In the genomic region with DNA sequence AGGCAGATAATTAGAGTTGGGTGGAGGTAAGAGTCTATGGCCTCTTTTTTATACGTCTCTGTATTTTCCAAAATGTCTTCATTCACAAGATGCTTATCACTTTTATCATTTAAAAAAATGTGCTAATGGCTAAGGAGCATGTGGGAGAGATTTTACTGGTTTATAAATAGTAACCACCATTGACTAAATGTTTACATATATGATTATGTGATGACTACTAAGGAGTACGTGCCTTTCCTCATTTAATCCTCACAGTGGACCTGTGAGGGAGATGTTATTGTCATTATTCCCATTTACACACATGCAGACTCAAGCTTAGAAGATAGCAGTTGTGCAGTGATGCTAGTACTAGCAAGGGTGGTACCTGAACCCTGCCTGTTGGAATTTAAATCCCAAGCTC, we compare ENCODE assay signal across 15 cellular contexts. TPM values are rescaled to one million over a fixed set of nuclear protein-coding genes. Genes with fewer than 3 reads are reported as not detected.
DNase-seq lines count a peak whose midpoint lies in the region; ATAC-seq, FAIRE-seq and TF ChIP-seq lines count a peak whose summit lies in the region.
"Had no signal": no experiment of that assay in that cellular context is flagged by ENCODE, and none has a peak within 500 bp of the region (broad histone marks: within the 10 kb centered on the region; RNA-seq: fewer than 3 reads in every experiment).

No MANE protein-coding gene starts in this region.

- no peak for TF ChIP-seq RAD21 in IMR-90 (IDR thresholded peaks at IDR 0.05; ENCODE audit: low read length)

- peaks cover 0 to 4% (median 4%) of the 10 kb centered on the region in 3 donors for H3K36me3 Mint-ChIP-seq in CD8-positive, alpha-beta memory T cell
- peaks cover 20% of the 10 kb centered on the region for H3K36me3 Mint-ChIP-seq in nephron (ENCODE audit: low read depth)

- H3K27me3 Mint-ChIP-seq in CD8-positive, alpha-beta memory T cell, result peaks cover 0 to 2% of the 10 kb centered on the region in 2 donors
- no peaks in the 10 kb centered on the region for H3K27me3 Mint-ChIP-seq in nephron (ENCODE audit: low read depth)

- no peak for FAIRE-seq in H54 (lab: Jason Lieb, UNC)
- FAIRE-seq: GM19239 had no signal

- peak; percentile 2; the same call in 1 of the 2 replicates for ATAC-seq in IMR-90 (ENCODE audit: low read depth)
- ATAC-seq: heart left ventricle, mucosa of descending colon, Right ventricle myocardium inferior had no signal

- no peak overlapping the region for H3K23ac ChIP-seq in IMR-90 (ENCODE audit: low read depth, low read length)
- H3K23ac ChIP-seq in neuronal stem cell (ENCODE audit: low read depth, low read length, poor library complexity), result no peak overlapping the region

- peak overlapping the region in 2 of 8 donors; percentile 25 to 46 for H3K27ac Mint-ChIP-seq in CD8-positive, alpha-beta memory T cell
- H3K27ac Mint-ChIP-seq in nephron, result peak overlapping the region in 2 of 3 experiments; percentile 20 to 94
- H3K27ac Mint-ChIP-seq: endodermal cell had no signal

- no peaks in the 10 kb centered on the region for H3K27me3 ChIP-seq in CD8-positive, alpha-beta memory T cell (ENCODE audit: insufficient read depth, low read length, poor library complexity, severe bottlenecking)
- H3K27me3 ChIP-seq in IMR-90 (ENCODE audit: control insufficient read depth, insufficient read depth, low read length) (no peaks in the 10 kb centered on the region), neuronal stem cell (ENCODE audit: control insufficient read depth in 3 of 3, insufficient read depth in 3 of 3, low read depth in 1 of 3, low read length in 3 of 3) (peaks cover 0 to 3% (median 0%) of the 10 kb centered on the region in 3 experiments)
- H3K27me3 ChIP-seq: heart left ventricle had no signal

- POLR2A ChIA-PET in CD8-positive, alpha-beta memory T cell (lab: Charles Lee), result no interaction called here
- POLR2A ChIA-PET in IMR-90 (lab: Charles Lee; ENCODE audit: unreplicated experiment), result no interaction called here

- no peaks in the 10 kb centered on the region for H3K36me3 ChIP-seq in CD8-positive, alpha-beta memory T cell (ENCODE audit: insufficient read depth, low read length)
- H3K36me3 ChIP-seq in IMR-90 (ENCODE audit: control insufficient read depth, insufficient read depth, low read length) (no peaks in the 10 kb centered on the region), neuronal stem cell (replicated peaks in 1 of 2; ENCODE audit: control insufficient read depth in 2 of 2, insufficient read depth in 2 of 2, low read length in 2 of 2) (peaks cover 0 to 22% of the 10 kb centered on the region in 2 donors)
- H3K36me3 ChIP-seq: prostate gland had no signal

- H3K9ac ChIP-seq in IMR-90 (ENCODE audit: low read depth, low read length) (no peak overlapping the region), neuronal stem cell (ENCODE audit: low read depth, low read length, poor library complexity) (no peak overlapping the region)

- peaks cover 13 to 20% (median 20%) of the 10 kb centered on the region in 3 donors for H3K4me1 Mint-ChIP-seq in CD8-positive, alpha-beta memory T cell
- H3K4me1 Mint-ChIP-seq in nephron, result peaks cover 20% of the 10 kb centered on the region

- no peak overlapping the region; the same call in 1 of the 2 replicates for H3K4ac ChIP-seq in IMR-90 (ENCODE audit: low read depth, low read length)
- H3K4ac ChIP-seq in neuronal stem cell (ENCODE audit: low read length), result no peak overlapping the region

- H2AFZ ChIP-seq in IMR-90 (replicated peaks; ENCODE audit: low read length, poor library complexity) (no peak overlapping the region), neuronal stem cell (ENCODE audit: low read length) (no peak overlapping the region)

- H3K4me2 ChIP-seq in IMR-90 (ENCODE audit: low read depth, low read length), result peak overlapping the region; percentile 82; the same call in 1 of the 2 replicates
- H3K4me2 ChIP-seq in neuronal stem cell (ENCODE audit: insufficient read depth, low read length, poor library complexity, severe bottlenecking), result no peak overlapping the region

- H3K79me1 ChIP-seq in IMR-90 (ENCODE audit: low read depth in 1 of 2, low read length in 2 of 2) (peaks cover 13 to 22% of the 10 kb centered on the region in 2 experiments; a peak in 3 of 4 replicates), neuronal stem cell (ENCODE audit: low read depth, low read length) (no peaks in the 10 kb centered on the region)

- H3K56ac ChIP-seq in IMR-90 (ENCODE audit: extremely low read depth, insufficient read depth, low read length), result no peak overlapping the region

- no peak overlapping the region; the same call in 1 of the 2 replicates for H3K14ac ChIP-seq in IMR-90 (replicated peaks; ENCODE audit: low read depth, low read length)
- no peak overlapping the region for H3K14ac ChIP-seq in neuronal stem cell (ENCODE audit: low read length)

- no peak overlapping the region for H2AK5ac ChIP-seq in IMR-90 (ENCODE audit: low read depth, low read length)
- H2AK5ac ChIP-seq in neuronal stem cell (ENCODE audit: low read depth, low read length), result no peak overlapping the region

- H4K8ac ChIP-seq in IMR-90 (ENCODE audit: low read depth in 2 of 2, low read length in 2 of 2) (no peak overlapping the region), neuronal stem cell (ENCODE audit: low read depth, low read length) (no peak overlapping the region)

- H3K27ac ChIP-seq in CD8-positive, alpha-beta memory T cell (ENCODE audit: low read depth, low read length), result peak overlapping the region; percentile 80
- no peak overlapping the region for H3K27ac ChIP-seq in IMR-90 (ENCODE audit: insufficient read depth, low read length)
- peak overlapping the region; percentile 4 for H3K27ac ChIP-seq in angular gyrus (ENCODE audit: low read depth, low read length)
- no peak overlapping the region for H3K27ac ChIP-seq in neuronal stem cell (replicated peaks; ENCODE audit: low read length)
- H3K27ac ChIP-seq: prostate gland had no signal

- H2BK120ac ChIP-seq in IMR-90 (ENCODE audit: low read depth, low read length) (peak overlapping the region; percentile 46; the same call in 1 of the 2 replicates), neuronal stem cell (ENCODE audit: low read depth, low read length) (no peak overlapping the region)

- peak overlapping the region in 1 of 7 donors; percentile 93 for H3K4me3 Mint-ChIP-seq in CD8-positive, alpha-beta memory T cell
- peak overlapping the region; percentile 31 to 91 (median 67) for H3K4me3 Mint-ChIP-seq in nephron

- no peaks in the 10 kb centered on the region for H4K20me1 ChIP-seq in IMR-90 (ENCODE audit: insufficient read depth, low read length)

- H3K4me3 ChIP-seq in CD8-positive, alpha-beta memory T cell (ENCODE audit: low read length), result no peak overlapping the region
- no peak overlapping the region for H3K4me3 ChIP-seq in IMR-90 (ENCODE audit: insufficient read depth, low read depth, low read length)
- H3K4me3 ChIP-seq in neuronal stem cell (ENCODE audit: low read length in 2 of 2), result no peak overlapping the region
- H3K4me3 ChIP-seq: heart left ventricle, mucosa of descending colon, prostate gland had no signal

- CTCF ChIA-PET in CD8-positive, alpha-beta memory T cell (lab: Charles Lee), result interaction anchor here (1.2 to 1.4 kb wide), 3 partner anchors 9 to 519 kb away, joined by 3 read pairs; no protein-coding TSS in a partner anchor
- CTCF ChIA-PET in IMR-90 (lab: Yijun Ruan, JAX), result interaction anchor here (1.4 kb wide), 1 partner anchor 45 kb away, joined by 3 read pairs; no protein-coding TSS in a partner anchor

- WGBS in IMR-90 (ENCODE audit: extremely low coverage in 2 of 2, insufficient read length in 1 of 2), 2 experiments, result no CpG with 5 or more reads among the region's 2 CpGs
- no CpG with 5 or more reads among the region's 2 CpGs for WGBS in neuronal stem cell (ENCODE audit: extremely low coverage in 2 of 2, insufficient read length in 2 of 2, insufficient replicate concordance in 1 of 2), 2 donors

- TF ChIP-seq POLR2A in IMR-90 (IDR thresholded peaks at IDR 0.05; ENCODE audit: low read depth, low read length) (no peak), H54 (IDR thresholded peaks at IDR 0.05; ENCODE audit: low read depth, low read length) (no peak)

- peak overlapping the region; percentile 67 for H2BK5ac ChIP-seq in IMR-90 (ENCODE audit: low read depth, low read length, poor library complexity, severe bottlenecking)
- no peak overlapping the region for H2BK5ac ChIP-seq in neuronal stem cell (ENCODE audit: low read length)

- H2BK15ac ChIP-seq in IMR-90 (ENCODE audit: low read depth, low read length) (0 out of 3 replicates have a peak overlapping the region, but pooled peaks have one; percentile 31), neuronal stem cell (ENCODE audit: low read length) (no peak overlapping the region)

- H2BK20ac ChIP-seq in IMR-90 (ENCODE audit: low read depth, low read length), result peak overlapping the region; percentile 69; the same call in 1 of the 2 replicates

- DNase-seq in CD8-positive, alpha-beta memory T cell, result no peak
- DNase-seq in IMR-90 (peak; percentile 82), neuronal stem cell (ENCODE audit: low spot score) (no peak), Ammon's horn (ENCODE audit: low spot score) (no peak), H54 (ENCODE audit: insufficient read length, low spot score) (no peak)
- DNase-seq: activated CD4-positive, alpha-beta T cell treated with anti-CD3 and anti-CD28 coated beads for 4 hours; caudate nucleus; endodermal cell; heart left ventricle; mucosa of descending colon had no signal

- H3K18ac ChIP-seq in IMR-90 (ENCODE audit: low read depth, low read length), result no peak overlapping the region
- H3K18ac ChIP-seq in neuronal stem cell (ENCODE audit: low read length), result no peak overlapping the region

- intact Hi-C loops in IMR-90 (cut with micrococcal nuclease), result loop anchor here (5.0 kb wide), 5 partner anchors 89 to 954 kb away; partner anchors contain the start of genes EXOC1 and NMU

- H2BK12ac ChIP-seq in neuronal stem cell (ENCODE audit: low read length), result no peak overlapping the region

- H3K4me1 ChIP-seq in CD8-positive, alpha-beta memory T cell (ENCODE audit: insufficient read depth, low read length), result peaks cover 8% of the 10 kb centered on the region
- H3K4me1 ChIP-seq in IMR-90 (ENCODE audit: control insufficient read depth, insufficient read depth, low read length) (peaks cover 14% of the 10 kb centered on the region), neuronal stem cell (ENCODE audit: control insufficient read depth in 2 of 2, insufficient read depth in 1 of 2, low read depth in 1 of 2, low read length in 2 of 2) (peaks cover 3 to 4% of the 10 kb centered on the region in 2 donors)

- no peak overlapping the region for H2AK9ac ChIP-seq in IMR-90 (replicated peaks; ENCODE audit: low read depth, low read length, poor library complexity)

- TF ChIP-seq CTCF in IMR-90 (conservative IDR thresholded peaks at IDR 0.05; ENCODE audit: low read depth, low read length) (no peak), nephron (IDR thresholded peaks at IDR 0.05; ENCODE audit: unreplicated experiment in 3 of 3) (no peak)

- H4K91ac ChIP-seq in IMR-90 (ENCODE audit: insufficient read depth, low read depth, low read length), result no peak overlapping the region
- no peak overlapping the region for H4K91ac ChIP-seq in neuronal stem cell (ENCODE audit: low read depth, low read length, poor library complexity)

- H3K9me3 ChIP-seq in CD8-positive, alpha-beta memory T cell (ENCODE audit: low read length), result no peaks in the 10 kb centered on the region
- no peaks in the 10 kb centered on the region for H3K9me3 ChIP-seq in IMR-90 (ENCODE audit: control insufficient read depth, insufficient read depth, low read length)
- H3K9me3 ChIP-seq in neuronal stem cell (replicated peaks in 1 of 2; ENCODE audit: control insufficient read depth in 2 of 2, insufficient read depth in 1 of 2, low read depth in 1 of 2, low read length in 2 of 2), result peaks cover 0 to 7% of the 10 kb centered on the region in 2 donors
- H3K9me3 ChIP-seq: heart left ventricle, mucosa of descending colon, prostate gland had no signal

- dilution Hi-C loops in IMR-90 (cut with HindIII; ENCODE audit: low sequenced_read_pairs, unreplicated experiment), result no loop called here

- no peaks in the 10 kb centered on the region for H3K9me1 ChIP-seq in IMR-90 (ENCODE audit: insufficient read depth, low read length)

- BruUV-seq in IMR-90 (replicated peaks; lab: Mats Ljungman, UMichigan), result no TSS peak

- H4K5ac ChIP-seq in IMR-90 (ENCODE audit: low read depth, low read length), result no peak overlapping the region

- in situ Hi-C loops in IMR-90 (cut with MboI; ENCODE audit: low sequenced_read_pairs), result loop anchor here (5.0 to 25.0 kb wide), 4 partner anchors 204 to 586 kb away; partner anchors contain the start of gene EXOC1

- H3K9me3 Mint-ChIP-seq in CD8-positive, alpha-beta memory T cell, result no peaks in the 10 kb centered on the region
- peaks cover under 1% of the 10 kb centered on the region for H3K9me3 Mint-ChIP-seq in nephron

RNA-seq across cellular contexts. Expression of gene SRD5A3, which starts 2.4 kb away (rescaled TPM):
- total RNA-seq in CD8-positive, alpha-beta memory T cell, result 10 to 100 TPM; 20.3 to 23.9 TPM
- polyA plus RNA-seq in CD8-positive, alpha-beta memory T cell, result 17.4 TPM
- 6.8 and 7.8 TPM in 2 replicates for total RNA-seq in IMR-90 (2012; rRNA removed)
- polyA plus RNA-seq in IMR-90 (2012; rRNA removed), result 5.6 and 6.4 TPM in 2 replicates
- 2.9 and 6.5 TPM in 2 replicates for polyA plus RNA-seq in IMR-90 (2012; cell fraction: cytosol; rRNA removed)
- polyA plus RNA-seq in IMR-90 (2012; cell fraction: nucleus; rRNA removed; ENCODE audit: low replicate concordance), result 0.65 and 4.7 TPM in 2 replicates
- 11.9 TPM for polyA plus RNA-seq in neuronal stem cell (2013, experiment 1 of 2)
- 11.9 TPM for polyA plus RNA-seq in neuronal stem cell (2013, experiment 2 of 2)

RNA-seq across cellular contexts. Expression of gene TMEM165, which starts 47.3 kb away (rescaled TPM):
- total RNA-seq in CD8-positive, alpha-beta memory T cell, result 10 to 100 TPM; 69.1 to 76.5 TPM
- 31.1 TPM for polyA plus RNA-seq in CD8-positive, alpha-beta memory T cell
- total RNA-seq in IMR-90 (2012; rRNA removed), result 49.6 and 88.3 TPM in 2 replicates
- polyA plus RNA-seq in IMR-90 (2012; rRNA removed), result 73.3 and 83.0 TPM in 2 replicates
- 24.8 and 66.4 TPM in 2 replicates for polyA plus RNA-seq in IMR-90 (2012; cell fraction: cytosol; rRNA removed)
- polyA plus RNA-seq in IMR-90 (2012; cell fraction: nucleus; rRNA removed; ENCODE audit: low replicate concordance), result 80.3 and 193 TPM in 2 replicates
- polyA plus RNA-seq in neuronal stem cell (2013, experiment 1 of 2), result 29.4 TPM
- polyA plus RNA-seq in neuronal stem cell (2013, experiment 2 of 2), result 31.3 TPM

Comparison
In these comparisons a context has a peak if more than half of its experiments do, and no peak if none do; other contexts are left out.
1. H3K27ac ChIP-seq: peak in CD8-positive, alpha-beta memory T cell (single experiment) and angular gyrus (single experiment); none in IMR-90 (single experiment) and neuronal stem cell (single experiment).